ENCODE assay signal across 30 cellular contexts in the genomic region with DNA sequence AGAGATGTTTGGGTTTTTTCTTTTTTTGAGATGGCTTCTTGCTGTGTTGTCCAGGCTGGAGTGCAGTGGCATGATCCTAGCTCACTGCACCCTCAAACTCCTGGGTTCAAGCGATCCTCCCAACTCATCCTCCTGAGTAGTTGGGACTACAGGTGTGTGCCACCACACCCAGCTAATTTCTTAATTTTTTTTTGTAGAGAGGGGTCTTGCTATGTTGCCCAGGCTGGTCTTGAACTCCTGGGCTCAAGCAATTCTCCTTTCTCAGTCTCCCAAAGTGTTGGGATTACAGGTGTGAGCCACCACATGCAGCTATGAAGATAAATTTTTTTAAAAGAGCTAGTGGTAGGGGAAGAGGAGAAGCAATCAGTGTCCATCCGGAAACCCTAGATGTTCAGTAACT.
"Had no signal": no experiment of that assay in that cellular context is flagged by ENCODE, and none has a peak within 500 bp of the region (broad histone marks: within the 10 kb centered on the region; RNA-seq: fewer than 3 reads in every experiment).

No MANE protein-coding gene starts in this region.

- DNase-seq: naive thymus-derived CD4-positive, alpha-beta T cell; natural killer cell; nephron progenitor cell; nucleus accumbens; pancreas; retina; spleen; stimulated activated CD4-positive, alpha-beta T cell treated with anti-CD3 and anti-CD28 coated beads, Interleukin-12 subunit alpha, Interleukin-12 subunit beta, amount 100 ng/mL, for 4 hours; stimulated activated CD4-positive, alpha-beta T cell treated with anti-CD3 and anti-CD28 coated beads, Interleukin-1b, Interleukin-23, amount 100 ng/mL, for 48 hours; stimulated activated CD4-positive, alpha-beta T cell treated with anti-CD3 and anti-CD28 coated beads, Interleukin-2, amount 100 ng/mL, for 48 hours; stimulated activated CD4-positive, alpha-beta T cell treated with anti-CD3 and anti-CD28 coated beads, Interleukin-4, amount 100 ng/mL, for 24 hours; stimulated activated naive B cell treated with anti-CD40 and anti-IgM and Interleukin-4, amounts not matched to agents 10 μg/mL and 1 μg/mL and 100 μg/mL, for 72 hours; stimulated activated naive CD4-positive, alpha-beta T cell treated with Interleukin-2 at 50 U/mL for 16 hours; stomach; thyroid gland; trophoblast cell; upper lobe of left lung had no signal

- H3K36me3 ChIP-seq: neutrophil, pancreas, prostate gland, right atrium auricular region, thoracic aorta, thyroid gland, vagina had no signal

- H3K9me3 Mint-ChIP-seq: naive thymus-derived CD4-positive, alpha-beta T cell; natural killer cell; nephron progenitor cell; neural crest cell; stimulated activated effector memory CD8-positive, alpha-beta T cell treated with anti-CD3 and anti-CD28 coated beads, Interleukin-12 subunit alpha, Interleukin-12 subunit beta, amount 100 ng/mL, for 72 hours; stimulated activated naive B cell treated with anti-CD40 and anti-IgM and Interleukin-4, amounts not matched to agents 10 μg/mL and 1 μg/mL and 100 μg/mL, for 72 hours; stimulated activated naive CD8-positive, alpha-beta T cell treated with anti-CD3 and anti-CD28 coated beads, Interleukin-15, Interleukin-2, amounts not matched to agents 100 ng/mL and 50 ng/mL, for 24 hours had no signal

- H3K27ac Mint-ChIP-seq: naive thymus-derived CD4-positive, alpha-beta T cell; natural killer cell; nephron progenitor cell; stimulated activated effector memory CD8-positive, alpha-beta T cell treated with anti-CD3 and anti-CD28 coated beads, Interleukin-12 subunit alpha, Interleukin-12 subunit beta, amount 100 ng/mL, for 72 hours; stimulated activated naive B cell treated with anti-CD40 and anti-IgM and Interleukin-4, amounts not matched to agents 10 μg/mL and 1 μg/mL and 100 μg/mL, for 72 hours; stimulated activated naive CD8-positive, alpha-beta T cell treated with anti-CD3 and anti-CD28 coated beads, Interleukin-15, Interleukin-2, amounts not matched to agents 100 ng/mL and 50 ng/mL, for 24 hours had no signal

- H3K4me1 Mint-ChIP-seq: naive thymus-derived CD4-positive, alpha-beta T cell; natural killer cell; nephron progenitor cell; neural crest cell had no signal

- H3K27me3 Mint-ChIP-seq: naive thymus-derived CD4-positive, alpha-beta T cell; stimulated activated naive B cell treated with anti-CD40 and anti-IgM and Interleukin-4, amounts not matched to agents 10 μg/mL and 1 μg/mL and 100 μg/mL, for 72 hours; stimulated activated naive CD8-positive, alpha-beta T cell treated with anti-CD3 and anti-CD28 coated beads, Interleukin-15, Interleukin-2, amounts not matched to agents 100 ng/mL and 50 ng/mL, for 24 hours had no signal

- H3K4me3 ChIP-seq: pancreas, prostate gland, right atrium auricular region, skin epidermis, smooth muscle cell, spleen, stomach, thoracic aorta, thyroid gland, tibial nerve, upper lobe of left lung, vagina had no signal

- H3K4me1 ChIP-seq: pancreas, prostate gland, right atrium auricular region, spleen, thyroid gland, tibial nerve, upper lobe of left lung, vagina had no signal

- H3K36me3 Mint-ChIP-seq: naive thymus-derived CD4-positive, alpha-beta T cell; natural killer cell; stimulated activated effector memory CD8-positive, alpha-beta T cell treated with anti-CD3 and anti-CD28 coated beads, Interleukin-12 subunit alpha, Interleukin-12 subunit beta, amount 100 ng/mL, for 72 hours had no signal

- H3K27ac ChIP-seq: neutrophil, pancreas, prostate gland, right atrium auricular region, skin epidermis, spleen, stomach, thoracic aorta, thyroid gland, tibial nerve, upper lobe of left lung, vagina had no signal

- H3K27me3 ChIP-seq: neutrophil, pancreas, right atrium auricular region, spleen, stomach, thyroid gland, tibial nerve, upper lobe of left lung, vagina had no signal

- FAIRE-seq: pancreas, urothelium cell line had no signal

- H3K9me3 ChIP-seq: neutrophil, pancreas, prostate gland, right atrium auricular region, spleen, stomach, thoracic aorta, thyroid gland, tibial nerve, upper lobe of left lung, vagina had no signal

- ATAC-seq: naive thymus-derived CD4-positive, alpha-beta T cell; natural killer cell; pancreas; sciatic nerve; stimulated activated effector memory CD8-positive, alpha-beta T cell treated with anti-CD3 and anti-CD28 coated beads, Interleukin-12 subunit alpha, Interleukin-12 subunit beta, amount 100 ng/mL, for 72 hours; stimulated activated naive B cell treated with anti-CD40 and anti-IgM and Interleukin-4, amounts not matched to agents 10 μg/mL and 1 μg/mL and 100 μg/mL, for 72 hours had no signal

- H3K4me3 Mint-ChIP-seq: naive thymus-derived CD4-positive, alpha-beta T cell; natural killer cell; nephron progenitor cell; neural crest cell; stimulated activated effector memory CD8-positive, alpha-beta T cell treated with anti-CD3 and anti-CD28 coated beads, Interleukin-12 subunit alpha, Interleukin-12 subunit beta, amount 100 ng/mL, for 72 hours; stimulated activated naive B cell treated with anti-CD40 and anti-IgM and Interleukin-4, amounts not matched to agents 10 μg/mL and 1 μg/mL and 100 μg/mL, for 72 hours; stimulated activated naive CD8-positive, alpha-beta T cell treated with anti-CD3 and anti-CD28 coated beads, Interleukin-15, Interleukin-2, amounts not matched to agents 100 ng/mL and 50 ng/mL, for 24 hours had no signal

- H3K4me2 ChIP-seq: smooth muscle cell had no signal
